ENCODE assay signal across 20 cellular contexts in genomic region chr5:133718457-133718856, GRCh38.
DNase-seq lines count a peak whose midpoint lies in the region; ATAC-seq, FAIRE-seq and TF ChIP-seq lines count a peak whose summit lies in the region.
"Had no signal": no experiment of that assay in that cellular context is flagged by ENCODE, and none has a peak within 500 bp of the region (broad histone marks: within the 10 kb centered on the region; RNA-seq: fewer than 3 reads in every experiment).

No MANE protein-coding gene starts in this region.

- TF ChIP-seq RAD21 in HepG2 (CRISPR knock-in tag; IDR thresholded peaks at IDR 0.05) (no peak), GM12878 (IDR thresholded peaks at IDR 0.05; ENCODE audit: insufficient read depth, low read depth, low read length) (no peak)

- RAD21 ChIA-PET in GM12878 (lab: Charles Lee; ENCODE audit: unreplicated experiment) = no interaction called here

- DNase-seq in HepG2 (ENCODE audit: low spot score) = no peak
- DNase-seq in right lobe of liver = no peak
- no peak for DNase-seq in GM12878 (ENCODE audit: low read depth, low spot score)
- DNase-seq in heart left ventricle = no peak
- DNase-seq: AML-193; Caco-2; Calu3; CD4-positive, alpha-beta T cell; CD8-positive, alpha-beta T cell; DMS79 treated with DMSO at 0.1 percent for 48 hours; GF-D8 had no signal

- TF ChIP-seq CTCF in HepG2 (CRISPR knock-in tag; IDR thresholded peaks at IDR 0.05) (no peak), right lobe of liver (IDR thresholded peaks at IDR 0.05) (no peak), GM12878 (IDR thresholded peaks at IDR 0.05 in 2 of 3, conservative IDR thresholded peaks at IDR 0.05 in 1 of 3; ENCODE audit: control insufficient read depth in 2 of 3, extremely low read depth in 1 of 3, insufficient read depth in 1 of 3, low read depth in 3 of 3, low read length in 3 of 3) (no peak), heart left ventricle (IDR thresholded peaks at IDR 0.05) (no peak)

- no peak for FAIRE-seq in HepG2 (lab: Jason Lieb, UNC)
- FAIRE-seq in GM12878 (lab: Jason Lieb, UNC) = no peak
- FAIRE-seq: A549, D721Med, G401.6, GM12892, GM18507 had no signal

- H3K9ac ChIP-seq in HepG2 (ENCODE audit: insufficient read depth, low read depth, low read length) (no peak overlapping the region), GM12878 (ENCODE audit: control insufficient read depth, insufficient read depth, low read length) (no peak overlapping the region)
- H3K9ac ChIP-seq: BLaER1 treated with 17β-estradiol and CSF1 and Interleukin-3, amounts not matched to agents 10 nM and 100 nM had no signal

- H3K4me3 ChIP-seq in HepG2 (replicated peaks in 1 of 3; ENCODE audit: insufficient read depth in 1 of 3, low read depth in 2 of 3, low read length in 3 of 3) (no peak overlapping the region), right lobe of liver (no peak overlapping the region), GM12878 (no peak overlapping the region), heart left ventricle (no peak overlapping the region)
- H3K4me3 ChIP-seq: A549; BLaER1 treated with 17β-estradiol and CSF1 and Interleukin-3, amounts not matched to agents 10 nM and 100 nM had no signal

- H3K9me3 ChIP-seq in HepG2 (ENCODE audit: low read length) (peaks cover 19% of the 10 kb centered on the region), right lobe of liver (peaks cover 0 to 9% (median 0%) of the 10 kb centered on the region in 4 donors), GM12878 (replicated peaks; ENCODE audit: control insufficient read depth, insufficient read depth, low read length) (peaks cover 6% of the 10 kb centered on the region; the same call in 2 of the 3 replicates), heart left ventricle (peaks cover 0 to 29% (median 14%) of the 10 kb centered on the region in 12 donors)

- intact Hi-C loops in HepG2 (cut with micrococcal nuclease; ENCODE audit: unreplicated experiment) = no loop called here
- intact Hi-C loops in right lobe of liver (cut with DNase I) = no loop called here
- intact Hi-C loops in GM12878 (cut with micrococcal nuclease; ENCODE audit: unreplicated experiment) = no loop called here
- intact Hi-C loops in heart left ventricle (cut with DNase I) = no loop called here

- H3K36me3 ChIP-seq in HepG2 (replicated peaks in 1 of 2; ENCODE audit: control insufficient read depth in 1 of 2, insufficient read depth in 2 of 2, low read length in 2 of 2) (no peaks in the 10 kb centered on the region), right lobe of liver (no peaks in the 10 kb centered on the region), GM12878 (ENCODE audit: control insufficient read depth in 2 of 2, insufficient read depth in 2 of 2, low read length in 1 of 2) (no peaks in the 10 kb centered on the region), heart left ventricle (no peaks in the 10 kb centered on the region)

- H2AFZ ChIP-seq in HepG2 (ENCODE audit: low read length) = no peak overlapping the region
- H2AFZ ChIP-seq in GM12878 (ENCODE audit: control insufficient read depth, low read depth, low read length) = no peak overlapping the region

- SMC1A ChIA-PET in GM12878 (lab: Charles Lee; ENCODE audit: uncharacterized antibody, unreplicated experiment) = interaction anchor here (2.5 kb wide), 1 partner anchor 21 kb away, joined by 5 read pairs; no protein-coding TSS in a partner anchor

- TF ChIP-seq EP300 in HepG2 (IDR thresholded peaks at IDR 0.05; ENCODE audit: low read depth in 2 of 2, low read length in 2 of 2) (no peak), HepG2 (CRISPR knock-in tag; IDR thresholded peaks at IDR 0.05; ENCODE audit: borderline replicate concordance) (no peak), GM12878 (IDR thresholded peaks at IDR 0.05; ENCODE audit: borderline replicate concordance in 1 of 2, control insufficient read depth in 1 of 2, low read depth in 2 of 2, low read length in 2 of 2) (no peak)

- H3K79me2 ChIP-seq in HepG2 (ENCODE audit: insufficient read depth, low read length) (no peaks in the 10 kb centered on the region), GM12878 (ENCODE audit: control insufficient read depth, insufficient read depth, low read length) (no peaks in the 10 kb centered on the region)

- H4K20me1 ChIP-seq in HepG2 (ENCODE audit: insufficient read depth, low read length) (no peaks in the 10 kb centered on the region), GM12878 (ENCODE audit: control insufficient read depth, insufficient read depth) (no peaks in the 10 kb centered on the region)
- H4K20me1 ChIP-seq: BLaER1 treated with 17β-estradiol and CSF1 and Interleukin-3, amounts not matched to agents 10 nM and 100 nM had no signal

- WGBS in HepG2 (ENCODE audit: low lambda C conversion rate) = 3% methylated on average over 2 of the region's 2 CpGs
- 69% methylated on average over 2 of the region's 2 CpGs for WGBS in right lobe of liver (ENCODE audit: insufficient coverage, low coverage, low lambda C conversion rate, missing lambda C conversion rate)
- 6% methylated on average over 2 of the region's 2 CpGs for WGBS in GM12878 (ENCODE audit: insufficient coverage, insufficient replicate concordance, low lambda C conversion rate, missing lambda C conversion rate)
- WGBS in heart left ventricle, 4 donors = 40 to 84% (median 71%) methylated on average over 2 of the region's 2 CpGs

- no peak for TF ChIP-seq POLR2A in HepG2 (IDR thresholded peaks at IDR 0.05; ENCODE audit: insufficient read depth in 1 of 2, low read depth in 2 of 2, low read length in 2 of 2)
- TF ChIP-seq POLR2A in right lobe of liver (IDR thresholded peaks at IDR 0.05) = no peak
- no peak for TF ChIP-seq POLR2A in GM12878 (IDR thresholded peaks at IDR 0.05; ENCODE audit: low read depth, low read length)
- no peak for TF ChIP-seq POLR2A in heart left ventricle (IDR thresholded peaks at IDR 0.05)

- H3K4me1 ChIP-seq in HepG2 (ENCODE audit: insufficient read depth, low read length) (no peaks in the 10 kb centered on the region), right lobe of liver (no peaks in the 10 kb centered on the region), GM12878 (ENCODE audit: control insufficient read depth, insufficient read depth, low read length) (no peaks in the 10 kb centered on the region), heart left ventricle (no peaks in the 10 kb centered on the region)
- H3K4me1 ChIP-seq: Caco-2 had no signal

- no peak overlapping the region for H3K4me2 ChIP-seq in HepG2 (ENCODE audit: low read depth, low read length)
- H3K4me2 ChIP-seq in GM12878 (ENCODE audit: control insufficient read depth, insufficient read depth) = no peak overlapping the region
- H3K4me2 ChIP-seq: A549; BLaER1 treated with 17β-estradiol and CSF1 and Interleukin-3, amounts not matched to agents 10 nM and 100 nM had no signal

- in situ Hi-C loops in HepG2 (cut with HindIII; ENCODE audit: extremely low pct_ligation_motif_present, low pct_unique_long_range_greater_than_20kb) (no loop called here), GM12878 (cut with MboI) (no loop called here)

- ATAC-seq in HepG2 = no peak
- no peak for ATAC-seq in right lobe of liver
- no peak for ATAC-seq in GM12878
- ATAC-seq in HG03135 (IDR thresholded peaks at IDR 0.05; ENCODE audit: unreplicated experiment) = no peak
- ATAC-seq in heart left ventricle = no peak
- ATAC-seq: A549; CD8-positive, alpha-beta T cell had no signal

- CTCF ChIA-PET in HepG2 (lab: Yijun Ruan, JAX; ENCODE audit: low intra/inter-chr PET ratio, low total read pairs) (no interaction called here), GM12878 (lab: Yijun Ruan, JAX) (no interaction called here)

- BruUV-seq in HepG2 (replicated peaks; lab: Mats Ljungman, UMichigan) (no TSS peak), GM12878 (replicated peaks; lab: Mats Ljungman, UMichigan) (no TSS peak)

- H3K27me3 ChIP-seq in HepG2 (ENCODE audit: control insufficient read depth in 1 of 2, insufficient read depth in 2 of 2, low read length in 2 of 2) (no peaks in the 10 kb centered on the region; a peak in 1 of 5 replicates), right lobe of liver (no peaks in the 10 kb centered on the region), GM12878 (replicated peaks in 1 of 2; ENCODE audit: control insufficient read depth in 2 of 2, insufficient read depth in 2 of 2, low read length in 1 of 2) (no peaks in the 10 kb centered on the region), heart left ventricle (no peaks in the 10 kb centered on the region)
- H3K27me3 ChIP-seq: BLaER1 treated with 17β-estradiol and CSF1 and Interleukin-3, amounts not matched to agents 10 nM and 100 nM had no signal

- POLR2A ChIA-PET in HepG2 (lab: Yijun Ruan, JAX) = no interaction called here
- POLR2A ChIA-PET in GM12878 (lab: Charles Lee) = no interaction called here

- no peak overlapping the region for H3K27ac ChIP-seq in HepG2 (ENCODE audit: extremely low read length, insufficient read depth, low read length)
- no peak overlapping the region for H3K27ac ChIP-seq in right lobe of liver
- no peak overlapping the region for H3K27ac ChIP-seq in GM12878 (ENCODE audit: control insufficient read depth, insufficient read depth)
- no peak overlapping the region for H3K27ac ChIP-seq in heart left ventricle
- H3K27ac ChIP-seq: 22Rv1; A549; BLaER1 treated with 17β-estradiol and CSF1 and Interleukin-3, amounts not matched to agents 10 nM and 100 nM; C4-2B had no signal

TF ChIP-seq in HepG2, 621 proteins besides CTCF, POLR2A, EP300 and RAD21 (continues in another document):
- no peak for TF ChIP-seq ZNF451 (CRISPR knock-in tag; IDR thresholded peaks at IDR 0.05)
- no peak for TF ChIP-seq ZNF691 (CRISPR knock-in tag; IDR thresholded peaks at IDR 0.05; ENCODE audit: borderline replicate concordance, low read depth)
- TF ChIP-seq ZNF431 (CRISPR knock-in tag; IDR thresholded peaks at IDR 0.05; ENCODE audit: borderline replicate concordance, low read depth) = no peak

TF ChIP-seq in GM12878, 131 proteins besides CTCF, POLR2A, EP300 and RAD21:
- TF ChIP-seq IRF4 (IDR thresholded peaks at IDR 0.05; ENCODE audit: low read depth, low read length) = no peak
- TF ChIP-seq ATF7 (IDR thresholded peaks at IDR 0.05; ENCODE audit: low read depth) = peak; percentile 66
- no peak for TF ChIP-seq NRF1 (conservative IDR thresholded peaks at IDR 0.05; ENCODE audit: low read depth, low read length)
